8 cellular contexts compared by ENCODE assay signal in genomic region chr14:105480807-105481801, GRCh38. TPM values are rescaled to one million over a fixed set of nuclear protein-coding genes. Genes with fewer than 3 reads are reported as not detected.
DNase-seq lines count a peak whose midpoint lies in the region; ATAC-seq, FAIRE-seq and TF ChIP-seq lines count a peak whose summit lies in the region.

No MANE protein-coding gene starts in this region.

- H3K4me3 ChIP-seq in spleen, result peak overlapping the region; percentile 17 to 66 (median 32)

- H3K9me3 ChIP-seq in spleen, result no peaks in the 10 kb centered on the region

- peak overlapping the region; percentile 99 for H3K27ac ChIP-seq in VCaP
- peak overlapping the region; percentile 70 to 95 (median 88) for H3K27ac ChIP-seq in spleen

- FAIRE-seq in GM12891 (lab: Jason Lieb, UNC), result peak; percentile 93

- ATAC-seq in HG03060 (IDR thresholded peaks at IDR 0.05; ENCODE audit: low read depth, unreplicated experiment), result peak; percentile 44
- ATAC-seq in HG02852 (IDR thresholded peaks at IDR 0.05; ENCODE audit: unreplicated experiment), result no peak

- peaks cover 43 to 99% (median 90%) of the 10 kb centered on the region in 6 donors for H3K4me1 ChIP-seq in spleen

- in situ Hi-C loops in T47D (cut with HindIII; ENCODE audit: low pct_unique_long_range_greater_than_20kb, low sequenced_read_pairs), result no loop called here

- TF ChIP-seq CTCF in VCaP (conservative IDR thresholded peaks at IDR 0.05) (peak; percentile 97), spleen (IDR thresholded peaks at IDR 0.05 in 8 of 11, conservative IDR thresholded peaks at IDR 0.05 in 3 of 11) (peak; percentile 98 to 100 (median 99))

- DNase-seq in GM12891 (ENCODE audit: insufficient read length, low spot score), result peak; percentile 98
- DNase-seq in NCI-H2171 treated with DMSO at 0.1 percent for 48 hours (lab: John Stamatoyannopoulos, UW), result peak; percentile 88
- DNase-seq in T47D (ENCODE audit: low read depth in 1 of 2, low spot score in 1 of 2), result peak; percentile 89 to 95
- DNase-seq in iPS-NIHi7 (ENCODE audit: extremely low spot score), result peak; percentile 90
- peak; percentile 96 for DNase-seq in spleen

- H3K27me3 ChIP-seq in spleen (replicated peaks in 1 of 7), result peaks cover 0 to 65% (median 20%) of the 10 kb centered on the region in 7 donors

- intact Hi-C loops in spleen (cut with DNase I; ENCODE audit: low total_unique reads), result no loop called here

- H3K36me3 ChIP-seq in spleen, result peaks cover 0 to 21% (median 5%) of the 10 kb centered on the region in 6 donors

- 0 to 2% (median 1%) methylated on average over 19 to 35 of the region's 35 CpGs for WGBS in spleen, 5 donors

- TF ChIP-seq POLR2A in GM12891 (IDR thresholded peaks at IDR 0.05; ENCODE audit: low read depth, low read length), result no peak
- TF ChIP-seq POLR2A in spleen (IDR thresholded peaks at IDR 0.05), result no peak

TF ChIP-seq in GM12891, 5 proteins besides CTCF, POLR2A, EP300 and RAD21:
- TF ChIP-seq POLR2AphosphoS5 (IDR thresholded peaks at IDR 0.05; ENCODE audit: low read depth, low read length) (no peak), SPI1 (IDR thresholded peaks at IDR 0.05; ENCODE audit: low read depth, low read length) (0 out of 2 replicates have a peak, but pooled peaks have one; percentile 4)

RNA-seq across cellular contexts. Expression of gene CRIP1, which starts 5.6 kb away (rescaled TPM):
- polyA plus RNA-seq in GM12891 (2012; ENCODE audit: low read depth, missing spikeins), result 277 TPM
- total RNA-seq in spleen, result 10 to 100 TPM; 20.5 to 82.8 (median 62.8) TPM
- 100 to 1,000 TPM; 163 to 349 (median 192) TPM for polyA plus RNA-seq in spleen

RNA-seq across cellular contexts. Expression of gene CRIP2, which starts 6.5 kb away (rescaled TPM):
- polyA plus RNA-seq in GM12891 (2012; ENCODE audit: low read depth, missing spikeins), result 0.68 TPM
- total RNA-seq in spleen, result 100 to 1,000 TPM in 4 of 7 donors, 10 to 100 TPM in 3; 68.6 to 138 (median 100) TPM
- polyA plus RNA-seq in spleen, result 100 to 1,000 TPM in 2 of 3 donors, 10 to 100 TPM in 1; 97.7 to 181 (median 123) TPM

RNA-seq across cellular contexts. Expression of gene TEDC1, which starts 9.9 kb away (rescaled TPM):
- 8.1 TPM for polyA plus RNA-seq in GM12891 (2012; ENCODE audit: low read depth, missing spikeins)
- 10 to 100 TPM in 4 of 7 donors, 1 to 10 TPM in 3; 5.3 to 17.7 (median 10.8) TPM for total RNA-seq in spleen
- polyA plus RNA-seq in spleen, result 10 to 100 TPM; 18.4 to 31.5 (median 27.1) TPM

RNA-seq across cellular contexts. Expression of gene TMEM121, which starts 45.3 kb away (rescaled TPM):
- 0.18 TPM for polyA plus RNA-seq in GM12891 (2012; ENCODE audit: low read depth, missing spikeins)
- total RNA-seq in spleen, result 10 to 100 TPM in 1 of 7 donors, 1 to 10 TPM in 6; 3.4 to 10.4 (median 4.6) TPM
- 1 to 10 TPM; 3.3 to 6.0 (median 3.6) TPM for polyA plus RNA-seq in spleen
